ENCODE assay signal across 20 cellular contexts in genomic region chr9:136956604-136957003, GRCh38. TPM values are rescaled to one million over a fixed set of nuclear protein-coding genes. Genes with fewer than 3 reads are reported as not detected.
DNase-seq lines count a peak whose midpoint lies in the region; ATAC-seq and TF ChIP-seq lines count a peak whose summit lies in the region.
"Had no signal": no experiment of that assay in that cellular context is flagged by ENCODE, and none has a peak within 500 bp of the region (broad histone marks: within the 10 kb centered on the region; RNA-seq: fewer than 3 reads in every experiment).

No MANE protein-coding gene starts in this region.

- POLR2A ChIA-PET in activated naive CD8-positive, alpha-beta T cell treated with anti-CD3 and anti-CD28 coated beads, Interleukin-2, amount 10 ng/mL, durations not matched to agents 7 days and 5 days (lab: Charles Lee) = no interaction called here
- POLR2A ChIA-PET in IMR-90 (lab: Charles Lee; ENCODE audit: unreplicated experiment) = no interaction called here

- no peak overlapping the region for H3K4me3 ChIP-seq in IMR-90 (ENCODE audit: insufficient read depth, low read depth, low read length)
- no peak overlapping the region for H3K4me3 ChIP-seq in prostate gland
- H3K4me3 ChIP-seq: GM23338 had no signal

- peaks cover 3% of the 10 kb centered on the region for H3K36me3 Mint-ChIP-seq in activated naive CD8-positive, alpha-beta T cell treated with anti-CD3 and anti-CD28 coated beads, Interleukin-2, amount 10 ng/mL, durations not matched to agents 7 days and 5 days
- peaks cover 2% of the 10 kb centered on the region for H3K36me3 Mint-ChIP-seq in activated naive CD8-positive, alpha-beta T cell treated with anti-CD3 and anti-CD28 coated beads, Interleukin-2, amount 50 U/mL, for 24 hours (ENCODE audit: low read depth)
- H3K36me3 Mint-ChIP-seq in effector memory CD8-positive, alpha-beta T cell (ENCODE audit: insufficient read depth) = peaks cover 5% of the 10 kb centered on the region
- H3K36me3 Mint-ChIP-seq: CD4-positive, CD25-positive, alpha-beta regulatory T cell had no signal

- ATAC-seq in activated naive CD8-positive, alpha-beta T cell treated with anti-CD3 and anti-CD28 coated beads, Interleukin-2, amount 10 ng/mL, durations not matched to agents 7 days and 5 days (ENCODE audit: low read depth) = no peak
- ATAC-seq in activated naive CD8-positive, alpha-beta T cell treated with anti-CD3 and anti-CD28 coated beads, Interleukin-2, amount 50 U/mL, for 24 hours = no peak
- ATAC-seq in IMR-90 (ENCODE audit: low read depth) = no peak
- ATAC-seq in effector memory CD8-positive, alpha-beta T cell (replicated peaks) = no peak
- ATAC-seq: GM23338 had no signal

- TF ChIP-seq POLR2A in IMR-90 (IDR thresholded peaks at IDR 0.05; ENCODE audit: low read depth, low read length) (no peak), prostate gland (IDR thresholded peaks at IDR 0.05) (no peak)

- H3K4me1 Mint-ChIP-seq in activated naive CD8-positive, alpha-beta T cell treated with anti-CD3 and anti-CD28 coated beads, Interleukin-2, amount 10 ng/mL, durations not matched to agents 7 days and 5 days = peaks cover 4% of the 10 kb centered on the region
- peaks cover 7% of the 10 kb centered on the region for H3K4me1 Mint-ChIP-seq in activated naive CD8-positive, alpha-beta T cell treated with anti-CD3 and anti-CD28 coated beads, Interleukin-2, amount 50 U/mL, for 24 hours
- H3K4me1 Mint-ChIP-seq in effector memory CD8-positive, alpha-beta T cell (ENCODE audit: low read depth in 2 of 2) = peaks cover 34 to 42% of the 10 kb centered on the region in 2 donors
- H3K4me1 Mint-ChIP-seq: GM23338 had no signal

- no peak overlapping the region for H2BK20ac ChIP-seq in IMR-90 (ENCODE audit: low read depth, low read length)

- dilution Hi-C loops in IMR-90 (cut with HindIII; ENCODE audit: low sequenced_read_pairs, unreplicated experiment) = no loop called here

- CTCF ChIA-PET in IMR-90 (lab: Yijun Ruan, JAX) = no interaction called here

- peaks cover 25% of the 10 kb centered on the region for H3K27me3 ChIP-seq in IMR-90 (ENCODE audit: control insufficient read depth, insufficient read depth, low read length)
- no peaks in the 10 kb centered on the region for H3K27me3 ChIP-seq in prostate gland (replicated peaks; ENCODE audit: insufficient read depth)
- H3K27me3 ChIP-seq: BE2C had no signal

- H4K20me1 ChIP-seq in IMR-90 (ENCODE audit: insufficient read depth, low read length) = no peaks in the 10 kb centered on the region

- H3K9me1 ChIP-seq in IMR-90 (ENCODE audit: insufficient read depth, low read length) = no peaks in the 10 kb centered on the region

- H3K4ac ChIP-seq in IMR-90 (ENCODE audit: low read depth, low read length) = no peak overlapping the region

- H3K18ac ChIP-seq in IMR-90 (ENCODE audit: low read depth, low read length) = no peak overlapping the region

- H3K27ac Mint-ChIP-seq in activated naive CD8-positive, alpha-beta T cell treated with anti-CD3 and anti-CD28 coated beads, Interleukin-2, amount 10 ng/mL, durations not matched to agents 7 days and 5 days = peak overlapping the region; percentile 47
- H3K27ac Mint-ChIP-seq in activated naive CD8-positive, alpha-beta T cell treated with anti-CD3 and anti-CD28 coated beads, Interleukin-2, amount 50 U/mL, for 24 hours = no peak overlapping the region
- peak overlapping the region in 1 of 2 donors; percentile 80 for H3K27ac Mint-ChIP-seq in effector memory CD8-positive, alpha-beta T cell
- H3K27ac Mint-ChIP-seq: CD4-positive, CD25-positive, alpha-beta regulatory T cell; GM23338; HFFc6 had no signal

- H2BK5ac ChIP-seq in IMR-90 (ENCODE audit: low read depth, low read length, poor library complexity, severe bottlenecking) = peak overlapping the region; percentile 33

- H3K23ac ChIP-seq in IMR-90 (ENCODE audit: low read depth, low read length) = no peak overlapping the region

- H3K9me3 ChIP-seq in IMR-90 (ENCODE audit: control insufficient read depth, insufficient read depth, low read length) (peaks cover 3% of the 10 kb centered on the region), prostate gland (no peaks in the 10 kb centered on the region)
- H3K9me3 ChIP-seq: BE2C had no signal

- no peak for TF ChIP-seq RAD21 in IMR-90 (IDR thresholded peaks at IDR 0.05; ENCODE audit: low read length)

- in situ Hi-C loops in IMR-90 (cut with MboI; ENCODE audit: low sequenced_read_pairs) = no loop called here

- H3K27me3 Mint-ChIP-seq in activated naive CD8-positive, alpha-beta T cell treated with anti-CD3 and anti-CD28 coated beads, Interleukin-2, amount 10 ng/mL, durations not matched to agents 7 days and 5 days = no peaks in the 10 kb centered on the region
- H3K27me3 Mint-ChIP-seq in activated naive CD8-positive, alpha-beta T cell treated with anti-CD3 and anti-CD28 coated beads, Interleukin-2, amount 50 U/mL, for 24 hours = no peaks in the 10 kb centered on the region
- no peaks in the 10 kb centered on the region for H3K27me3 Mint-ChIP-seq in effector memory CD8-positive, alpha-beta T cell
- H3K27me3 Mint-ChIP-seq: CD8-positive, alpha-beta memory T cell had no signal

- TF ChIP-seq CTCF in IMR-90 (conservative IDR thresholded peaks at IDR 0.05; ENCODE audit: low read depth, low read length) (no peak), prostate gland (IDR thresholded peaks at IDR 0.05) (no peak)

- H3K4me1 ChIP-seq in IMR-90 (ENCODE audit: control insufficient read depth, insufficient read depth, low read length) (no peaks in the 10 kb centered on the region), prostate gland (replicated peaks) (peaks cover 5% of the 10 kb centered on the region)

- 74 to 100% methylated on average over 2 to 3 of the region's 4 CpGs for whole genome bisulfite sequencing in IMR-90 (ENCODE audit: extremely low coverage in 2 of 2, insufficient read length in 1 of 2), 2 experiments
- 98% methylated on average over 4 of the region's 4 CpGs for WGBS in prostate gland

- no peak overlapping the region for H3K56ac ChIP-seq in IMR-90 (ENCODE audit: extremely low read depth, insufficient read depth, low read length)

- no peak overlapping the region for H2BK120ac ChIP-seq in IMR-90 (ENCODE audit: low read depth, low read length)

- no peak overlapping the region for H4K5ac ChIP-seq in IMR-90 (ENCODE audit: low read depth, low read length)

- no peak overlapping the region for H3K14ac ChIP-seq in IMR-90 (replicated peaks; ENCODE audit: low read depth, low read length)

- H3K4me2 ChIP-seq in IMR-90 (ENCODE audit: low read depth, low read length) = no peak overlapping the region
- H3K4me2 ChIP-seq: GM23338 had no signal

- H3K79me1 ChIP-seq in IMR-90 (ENCODE audit: low read depth in 1 of 2, low read length in 2 of 2) = no peaks in the 10 kb centered on the region

- H2AK9ac ChIP-seq in IMR-90 (replicated peaks; ENCODE audit: low read depth, low read length, poor library complexity) = no peak overlapping the region

- H3K27ac ChIP-seq in IMR-90 (ENCODE audit: insufficient read depth, low read length) = no peak overlapping the region
- H3K27ac ChIP-seq in prostate gland = no peak overlapping the region
- H3K27ac ChIP-seq: HL-60 had no signal

- no peaks in the 10 kb centered on the region for H3K36me3 ChIP-seq in IMR-90 (ENCODE audit: control insufficient read depth, insufficient read depth, low read length)
- H3K36me3 ChIP-seq in prostate gland = no peaks in the 10 kb centered on the region
- H3K36me3 ChIP-seq: BE2C had no signal

- intact Hi-C loops in IMR-90 (cut with micrococcal nuclease) (no loop called here), prostate gland (cut with DNase I) (no loop called here)

- H3K4me3 Mint-ChIP-seq in activated naive CD8-positive, alpha-beta T cell treated with anti-CD3 and anti-CD28 coated beads, Interleukin-2, amount 10 ng/mL, durations not matched to agents 7 days and 5 days = no peak overlapping the region
- H3K4me3 Mint-ChIP-seq in activated naive CD8-positive, alpha-beta T cell treated with anti-CD3 and anti-CD28 coated beads, Interleukin-2, amount 50 U/mL, for 24 hours = no peak overlapping the region
- peak overlapping the region; percentile 15 to 16 for H3K4me3 Mint-ChIP-seq in effector memory CD8-positive, alpha-beta T cell
- H3K4me3 Mint-ChIP-seq: CD4-positive, CD25-positive, alpha-beta regulatory T cell; GM23338; HFFc6 had no signal

- H2AFZ ChIP-seq in IMR-90 (replicated peaks; ENCODE audit: low read length, poor library complexity) = peak overlapping the region; percentile 21
- H2AFZ ChIP-seq: GM23338 had no signal

- H3K9me3 Mint-ChIP-seq in activated naive CD8-positive, alpha-beta T cell treated with anti-CD3 and anti-CD28 coated beads, Interleukin-2, amount 10 ng/mL, durations not matched to agents 7 days and 5 days = peaks cover 7% of the 10 kb centered on the region
- H3K9me3 Mint-ChIP-seq in activated naive CD8-positive, alpha-beta T cell treated with anti-CD3 and anti-CD28 coated beads, Interleukin-2, amount 50 U/mL, for 24 hours = peaks cover 4% of the 10 kb centered on the region
- peaks cover 4 to 8% of the 10 kb centered on the region in 2 donors for H3K9me3 Mint-ChIP-seq in effector memory CD8-positive, alpha-beta T cell

- no peak overlapping the region for H2AK5ac ChIP-seq in IMR-90 (ENCODE audit: low read depth, low read length)

- BruUV-seq in IMR-90 (replicated peaks; lab: Mats Ljungman, UMichigan) = no TSS peak

- no peak for DNase-seq in activated naive CD8-positive, alpha-beta T cell treated with anti-CD3 and anti-CD28 coated beads, Interleukin-2, amount 10 ng/mL, durations not matched to agents 7 days and 5 days
- no peak for DNase-seq in activated naive CD8-positive, alpha-beta T cell treated with anti-CD3 and anti-CD28 coated beads, Interleukin-2, amount 50 U/mL, for 24 hours
- DNase-seq in IMR-90 = no peak
- no peak for DNase-seq in effector memory CD8-positive, alpha-beta T cell
- no peak for DNase-seq in prostate gland (ENCODE audit: low spot score)
- DNase-seq in DMS153 treated with DMSO at 0.1 percent for 48 hours (lab: John Stamatoyannopoulos, UW; ENCODE audit: unreplicated experiment) = no peak
- no peak for DNase-seq in cerebellum (ENCODE audit: low spot score)
- DNase-seq: ACHN; BE2C; C1 segment of cervical spinal cord; CD4-positive, CD25-positive, alpha-beta regulatory T cell; CD8-positive, alpha-beta memory T cell; DMS 273 treated with DMSO at 0.1 percent for 48 hours; HCEC 1CT; HFFc6; KBM-7 had no signal

- H4K8ac ChIP-seq in IMR-90 (ENCODE audit: low read depth in 2 of 2, low read length in 2 of 2) = no peak overlapping the region

- H3K9ac ChIP-seq in IMR-90 (ENCODE audit: low read depth, low read length) = no peak overlapping the region

- H4K91ac ChIP-seq in IMR-90 (ENCODE audit: insufficient read depth, low read depth, low read length) = no peak overlapping the region

- no peak overlapping the region for H2BK15ac ChIP-seq in IMR-90 (ENCODE audit: low read depth, low read length)

RNA-seq across cellular contexts. Expression of gene LCN12, which starts 4.5 kb away (rescaled TPM):
- 1 to 10 TPM in 1 of 2 experiments, under 1 TPM in 1; 0.91 to 1.1 TPM for total RNA-seq in activated naive CD8-positive, alpha-beta T cell treated with anti-CD3 and anti-CD28 coated beads, Interleukin-2, amount 10 ng/mL, durations not matched to agents 7 days and 5 days
- not detected in 2 replicates for total RNA-seq in IMR-90 (2012; rRNA removed)
- 0.12 TPM in 1 of 2 replicates, not detected in the other for polyA plus RNA-seq in IMR-90 (2012; rRNA removed)
- not detected in 2 replicates for polyA plus RNA-seq in IMR-90 (2012; cell fraction: cytosol; rRNA removed)
- polyA plus RNA-seq in IMR-90 (2012; cell fraction: nucleus; rRNA removed; ENCODE audit: low replicate concordance) = 1.7 and 4.3 TPM in 2 replicates
- total RNA-seq in prostate gland = 10 to 100 TPM in 1 of 2 donors, 1 to 10 TPM in 1; 4.1 to 13.7 TPM
- total RNA-seq in cerebellum = 0.36 TPM
- total RNA-seq: HT1080 had no signal
- polyA plus RNA-seq: CD4-positive, CD25-positive, alpha-beta regulatory T cell; CD8-positive, alpha-beta memory T cell had no signal

RNA-seq across cellular contexts. Expression of gene C8G, which starts 11.6 kb away (rescaled TPM):
- total RNA-seq in activated naive CD8-positive, alpha-beta T cell treated with anti-CD3 and anti-CD28 coated beads, Interleukin-2, amount 10 ng/mL, durations not matched to agents 7 days and 5 days = 1 to 10 TPM; 1.5 to 3.6 TPM
- not detected in 2 replicates for total RNA-seq in IMR-90 (2012; rRNA removed)
- polyA plus RNA-seq in IMR-90 (2012; rRNA removed) = 0.37 and 0.80 TPM in 2 replicates
- 0.35 TPM in 1 of 2 replicates, not detected in the other for polyA plus RNA-seq in IMR-90 (2012; cell fraction: cytosol; rRNA removed)
- polyA plus RNA-seq in IMR-90 (2012; cell fraction: nucleus; rRNA removed; ENCODE audit: low replicate concordance) = 3.0 and 9.7 TPM in 2 replicates
- total RNA-seq in prostate gland = not detected
- not detected for total RNA-seq in cerebellum
- total RNA-seq: A172, GM23338 had no signal
- polyA plus RNA-seq: CD8-positive, alpha-beta memory T cell; GM23338 had no signal

RNA-seq across cellular contexts. Expression of gene FBXW5, which starts 12.1 kb away (rescaled TPM):
- 100 to 1,000 TPM; 103 to 104 TPM for total RNA-seq in activated naive CD8-positive, alpha-beta T cell treated with anti-CD3 and anti-CD28 coated beads, Interleukin-2, amount 10 ng/mL, durations not matched to agents 7 days and 5 days
- total RNA-seq in IMR-90 (2012; rRNA removed) (65.1 and 72.2 TPM in 2 replicates), prostate gland (100 to 1,000 TPM; 199 to 304 TPM), cerebellum (43.7 TPM)
- polyA plus RNA-seq in IMR-90 (2012; rRNA removed) = 80.2 and 95.4 TPM in 2 replicates
- polyA plus RNA-seq in IMR-90 (2012; cell fraction: cytosol; rRNA removed) = 49.2 and 116 TPM in 2 replicates
- 316 and 1,080 TPM in 2 replicates for polyA plus RNA-seq in IMR-90 (2012; cell fraction: nucleus; rRNA removed; ENCODE audit: low replicate concordance)

RNA-seq across cellular contexts. Expression of gene PTGDS, which starts 20.7 kb away (rescaled TPM):
- total RNA-seq in activated naive CD8-positive, alpha-beta T cell treated with anti-CD3 and anti-CD28 coated beads, Interleukin-2, amount 10 ng/mL, durations not matched to agents 7 days and 5 days = 1 to 10 TPM; 1.3 to 3.3 TPM
- total RNA-seq in IMR-90 (2012; rRNA removed) = not detected in 2 replicates
- polyA plus RNA-seq in IMR-90 (2012; rRNA removed) = 0.87 and 1.2 TPM in 2 replicates
- polyA plus RNA-seq in IMR-90 (2012; cell fraction: cytosol; rRNA removed) = 3.1 and 4.8 TPM in 2 replicates
- polyA plus RNA-seq in IMR-90 (2012; cell fraction: nucleus; rRNA removed; ENCODE audit: low replicate concordance) = 6.0 and 7.3 TPM in 2 replicates
- total RNA-seq in prostate gland = 1,000 to 10,000 TPM in 1 of 2 donors, 10 to 100 TPM in 1; 59.4 to 5,242 TPM
- total RNA-seq in cerebellum = 67.5 TPM
- total RNA-seq: A172, HFFc6, HT1080 had no signal

RNA-seq across cellular contexts. Expression of gene LCNL1, which starts 26.2 kb away (rescaled TPM):
- total RNA-seq in activated naive CD8-positive, alpha-beta T cell treated with anti-CD3 and anti-CD28 coated beads, Interleukin-2, amount 10 ng/mL, durations not matched to agents 7 days and 5 days = under 1 TPM; 0.33 to 0.48 TPM
- not detected in 2 replicates for total RNA-seq in IMR-90 (2012; rRNA removed)
- polyA plus RNA-seq in IMR-90 (2012; rRNA removed) = 0.13 and 0.15 TPM in 2 replicates
- polyA plus RNA-seq in IMR-90 (2012; cell fraction: cytosol; rRNA removed) = 0.04 TPM in 1 of 2 replicates, not detected in the other
- polyA plus RNA-seq in IMR-90 (2012; cell fraction: nucleus; rRNA removed; ENCODE audit: low replicate concordance) = 2.4 and 4.0 TPM in 2 replicates
- 10 to 100 TPM in 1 of 2 donors, under 1 TPM in 1; 0.41 to 22.5 TPM for total RNA-seq in prostate gland
- total RNA-seq in cerebellum = 0.82 TPM
- total RNA-seq: A172; CD4-positive, CD25-positive, alpha-beta regulatory T cell; GM23338; HFFc6; HT1080 had no signal
- polyA plus RNA-seq: CD4-positive, CD25-positive, alpha-beta regulatory T cell had no signal

Comparison
In these comparisons a context has a peak if more than half of its experiments do, and no peak if none do; other contexts are left out.
1. H3K4me3 Mint-ChIP-seq: peak in effector memory CD8-positive, alpha-beta T cell (2 of 2); none in activated naive CD8-positive, alpha-beta T cell treated with anti-CD3 and anti-CD28 coated beads, Interleukin-2, amount 10 ng/mL, durations not matched to agents 7 days and 5 days (single experiment) and activated naive CD8-positive, alpha-beta T cell treated with anti-CD3 and anti-CD28 coated beads, Interleukin-2, amount 50 U/mL, for 24 hours (single experiment).